ENCODE assay signal across 8 cellular contexts in the genomic region with DNA sequence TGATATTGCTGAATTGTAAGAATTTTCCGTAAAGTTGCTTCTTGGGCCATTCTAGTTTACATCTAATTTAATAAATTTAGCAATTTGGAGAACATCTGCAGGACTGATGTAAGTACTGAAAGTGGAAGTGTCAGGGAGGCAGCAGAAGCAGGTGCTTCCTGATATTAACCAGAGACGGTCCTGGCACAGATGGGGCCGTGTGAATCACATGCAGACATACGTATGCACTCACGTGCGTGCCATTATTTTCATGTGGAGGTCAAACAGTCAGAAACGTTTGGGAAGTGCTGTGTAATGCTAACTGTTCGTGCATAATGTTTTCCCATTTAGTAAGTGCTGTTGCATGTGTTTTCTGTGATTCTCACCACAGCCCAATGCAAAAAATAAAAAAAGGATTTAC.
DNase-seq lines count a peak whose midpoint lies in the region; ATAC-seq and TF ChIP-seq lines count a peak whose summit lies in the region.

No MANE protein-coding gene starts in this region.

- ATAC-seq in GM18519 (IDR thresholded peaks at IDR 0.05; ENCODE audit: low FRiP score, unreplicated experiment), result peak; percentile 84
- peak; percentile 90 for ATAC-seq in HG02938 (IDR thresholded peaks at IDR 0.05; ENCODE audit: unreplicated experiment)
- peak; percentile 55 for ATAC-seq in left lobe of liver

- H3K9me3 Mint-ChIP-seq in activated T-helper 2 cell treated with anti-CD3 and anti-CD28 coated beads, Interferon-gamma antibody, Interleukin-2, Interleukin-4, amounts not matched to agents 10 μg/mL and 5 μg/mL and 100 μg/mL, durations not matched to agents 14 hours and 24 hours and 36 hours, result no peaks in the 10 kb centered on the region
- no peaks in the 10 kb centered on the region for H3K9me3 Mint-ChIP-seq in progenitor cell of endocrine pancreas (ENCODE audit: low read depth)

- H3K36me3 Mint-ChIP-seq in activated T-helper 2 cell treated with anti-CD3 and anti-CD28 coated beads, Interferon-gamma antibody, Interleukin-2, Interleukin-4, amounts not matched to agents 10 μg/mL and 5 μg/mL and 100 μg/mL, durations not matched to agents 14 hours and 24 hours and 36 hours (ENCODE audit: low read depth), result peaks cover 45% of the 10 kb centered on the region
- H3K36me3 Mint-ChIP-seq in progenitor cell of endocrine pancreas (ENCODE audit: insufficient read depth), result peaks cover 2% of the 10 kb centered on the region

- no peak for TF ChIP-seq CTCF in progenitor cell of endocrine pancreas (IDR thresholded peaks at IDR 0.05; ENCODE audit: unreplicated experiment)

- no peaks in the 10 kb centered on the region for H3K27me3 Mint-ChIP-seq in activated T-helper 2 cell treated with anti-CD3 and anti-CD28 coated beads, Interferon-gamma antibody, Interleukin-2, Interleukin-4, amounts not matched to agents 10 μg/mL and 5 μg/mL and 100 μg/mL, durations not matched to agents 14 hours and 24 hours and 36 hours (ENCODE audit: low read depth)
- no peaks in the 10 kb centered on the region for H3K27me3 Mint-ChIP-seq in progenitor cell of endocrine pancreas

- H3K27ac Mint-ChIP-seq in activated T-helper 2 cell treated with anti-CD3 and anti-CD28 coated beads, Interferon-gamma antibody, Interleukin-2, Interleukin-4, amounts not matched to agents 10 μg/mL and 5 μg/mL and 100 μg/mL, durations not matched to agents 14 hours and 24 hours and 36 hours, result peak overlapping the region; percentile 70
- H3K27ac Mint-ChIP-seq in progenitor cell of endocrine pancreas, result no peak overlapping the region

- intact Hi-C loops in activated T-helper 2 cell treated with anti-CD3 and anti-CD28 coated beads, Interferon-gamma antibody, Interleukin-2, Interleukin-4, amounts not matched to agents 10 μg/mL and 5 μg/mL and 100 μg/mL, durations not matched to agents 14 hours and 24 hours and 36 hours (cut with micrococcal nuclease), result loop anchor here (1.0 to 5.0 kb wide), 4 partner anchors 34 to 144 kb away; no protein-coding TSS in a partner anchor

- peaks cover 73% of the 10 kb centered on the region for H3K4me1 Mint-ChIP-seq in activated T-helper 2 cell treated with anti-CD3 and anti-CD28 coated beads, Interferon-gamma antibody, Interleukin-2, Interleukin-4, amounts not matched to agents 10 μg/mL and 5 μg/mL and 100 μg/mL, durations not matched to agents 14 hours and 24 hours and 36 hours (ENCODE audit: low read depth)
- H3K4me1 Mint-ChIP-seq in progenitor cell of endocrine pancreas (ENCODE audit: low read depth), result peaks cover 3% of the 10 kb centered on the region

- DNase-seq in OCI-M1 (lab: John Stamatoyannopoulos, UW) (peak; percentile 80), left lobe of liver (ENCODE audit: low spot score) (no peak), NCI-H524 treated with DMSO at 0.1 percent for 48 hours (lab: John Stamatoyannopoulos, UW) (no peak), progenitor cell of endocrine pancreas (ENCODE audit: low spot score, unreplicated experiment) (no peak)
- peak; percentile 62 for DNase-seq in activated T-helper 2 cell treated with anti-CD3 and anti-CD28 coated beads, Interferon-gamma antibody, Interleukin-2, Interleukin-4, amounts not matched to agents 10 μg/mL and 5 μg/mL and 100 μg/mL, durations not matched to agents 14 hours and 24 hours and 36 hours (ENCODE audit: low spot score)
- peak; percentile 75 for DNase-seq in stimulated activated CD8-positive, alpha-beta memory T cell treated with anti-CD3 and anti-CD28 coated beads, Interleukin-4, amount 100 ng/mL, for 48 hours

- peak overlapping the region; percentile 54 for H3K4me3 Mint-ChIP-seq in activated T-helper 2 cell treated with anti-CD3 and anti-CD28 coated beads, Interferon-gamma antibody, Interleukin-2, Interleukin-4, amounts not matched to agents 10 μg/mL and 5 μg/mL and 100 μg/mL, durations not matched to agents 14 hours and 24 hours and 36 hours (ENCODE audit: low read depth)
- H3K4me3 Mint-ChIP-seq in progenitor cell of endocrine pancreas (ENCODE audit: low read depth), result no peak overlapping the region

Comparison
In these comparisons a context has a peak if more than half of its experiments do, and no peak if none do; other contexts are left out.
1. DNase-seq: peak in OCI-M1 (single experiment), activated T-helper 2 cell treated with anti-CD3 and anti-CD28 coated beads, Interferon-gamma antibody, Interleukin-2, Interleukin-4, amounts not matched to agents 10 μg/mL and 5 μg/mL and 100 μg/mL, durations not matched to agents 14 hours and 24 hours and 36 hours (single experiment) and stimulated activated CD8-positive, alpha-beta memory T cell treated with anti-CD3 and anti-CD28 coated beads, Interleukin-4, amount 100 ng/mL, for 48 hours (single experiment); none in left lobe of liver (single experiment), NCI-H524 treated with DMSO at 0.1 percent for 48 hours (single experiment) and progenitor cell of endocrine pancreas (single experiment).
2. Peak in every context shown above with its lines, with median percentiles within 50 percentile points of each other: ATAC-seq.